8 cellular contexts compared by ENCODE assay signal in the genomic region with DNA sequence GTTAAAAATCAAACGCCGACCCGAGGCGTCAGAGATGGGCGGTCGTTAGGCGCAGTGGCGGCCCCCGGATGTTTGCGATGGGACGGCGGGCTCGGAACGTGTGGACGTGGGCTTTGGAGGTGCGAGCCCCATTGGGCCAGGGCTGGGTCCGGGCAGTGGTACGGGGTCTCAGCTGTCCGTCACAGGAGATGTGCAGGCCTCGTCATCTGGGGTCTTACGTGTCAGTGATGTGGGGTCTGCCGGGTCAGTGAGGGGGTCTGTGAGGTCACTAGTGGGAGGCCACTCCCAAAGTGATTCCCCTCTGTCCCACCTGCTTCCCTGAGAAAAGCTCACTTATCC. TPM values are rescaled to one million over a fixed set of nuclear protein-coding genes. Genes with fewer than 3 reads are reported as not detected.
DNase-seq lines count a peak whose midpoint lies in the region; ATAC-seq, FAIRE-seq and TF ChIP-seq lines count a peak whose summit lies in the region.

No MANE protein-coding gene starts in this region.

- FAIRE-seq in HepG2 (lab: Jason Lieb, UNC) (no peak), bronchial epithelial cell (lab: Jason Lieb, UNC) (no peak)

- no peak overlapping the region for H3K27ac Mint-ChIP-seq in mesothelial cell of epicardium

- H3K36me3 Mint-ChIP-seq in mesothelial cell of epicardium: peaks cover 15% of the 10 kb centered on the region

- no TSS peak for BruUV-seq in HepG2 (replicated peaks; lab: Mats Ljungman, UMichigan)

- H3K4me1 ChIP-seq in liver (ENCODE audit: control insufficient read depth in 4 of 4, insufficient read depth in 4 of 4, low read length in 3 of 4) (no peaks in the 10 kb centered on the region), HepG2 (ENCODE audit: insufficient read depth, low read length) (no peaks in the 10 kb centered on the region), vagina (peaks cover 20% of the 10 kb centered on the region)

- H3K27me3 Mint-ChIP-seq in mesothelial cell of epicardium (ENCODE audit: low read depth): peaks cover 26% of the 10 kb centered on the region

- peak overlapping the region; percentile 54 to 57 for H3K27ac ChIP-seq in liver (ENCODE audit: low read depth in 1 of 2, low read length in 2 of 2)
- H3K27ac ChIP-seq in HepG2 (ENCODE audit: extremely low read length, insufficient read depth, low read length): no peak overlapping the region
- H3K27ac ChIP-seq in vagina: peak overlapping the region; percentile 68

- no peak for ATAC-seq in HepG2

- 3% methylated on average over 22 of the region's 22 CpGs for WGBS in liver
- 79% methylated on average over 20 of the region's 22 CpGs for WGBS in HepG2 (ENCODE audit: low lambda C conversion rate)

- TF ChIP-seq RAD21 in liver (IDR thresholded peaks at IDR 0.05) (no peak), HepG2 (CRISPR knock-in tag; IDR thresholded peaks at IDR 0.05) (no peak)

- intact Hi-C loops in HepG2 (cut with micrococcal nuclease; ENCODE audit: unreplicated experiment) (no loop called here), vagina (cut with DNase I) (loop anchor here (5.0 kb wide), 2 partner anchors 82 to 147 kb away; a partner anchor contains a TSS)

- H3K9me3 ChIP-seq in liver (ENCODE audit: control insufficient read depth in 4 of 4, low read length in 3 of 4) (peaks cover 20 to 64% (median 41%) of the 10 kb centered on the region in 4 donors), HepG2 (ENCODE audit: low read length) (peaks cover 74% of the 10 kb centered on the region), vagina (peaks cover 5% of the 10 kb centered on the region)

- peak overlapping the region; percentile 35 to 63 (median 53) for H3K4me3 ChIP-seq in liver (ENCODE audit: low read depth in 1 of 3, low read length in 3 of 3)
- no peak overlapping the region for H3K4me3 ChIP-seq in HepG2 (replicated peaks in 1 of 3; ENCODE audit: insufficient read depth in 1 of 3, low read depth in 2 of 3, low read length in 3 of 3)
- peak overlapping the region; percentile 66 for H3K4me3 ChIP-seq in bronchial epithelial cell (ENCODE audit: low read depth, low read length)
- H3K4me3 ChIP-seq in vagina: peak overlapping the region; percentile 63 to 78

- H3K4me1 Mint-ChIP-seq in mesothelial cell of epicardium: peaks cover 2% of the 10 kb centered on the region

- peaks cover 42% of the 10 kb centered on the region for H3K9me3 Mint-ChIP-seq in mesothelial cell of epicardium

- in situ Hi-C loops in HepG2 (cut with HindIII; ENCODE audit: extremely low pct_ligation_motif_present, low pct_unique_long_range_greater_than_20kb): no loop called here

- H3K9ac ChIP-seq in liver (ENCODE audit: low read depth in 1 of 2, low read length in 2 of 2): no peak overlapping the region
- H3K9ac ChIP-seq in HepG2 (ENCODE audit: insufficient read depth, low read depth, low read length): no peak overlapping the region

- POLR2A ChIA-PET in HepG2 (lab: Yijun Ruan, JAX): no interaction called here

- H4K20me1 ChIP-seq in HepG2 (ENCODE audit: insufficient read depth, low read length): no peaks in the 10 kb centered on the region

- no peak overlapping the region for H3K4me2 ChIP-seq in HepG2 (ENCODE audit: low read depth, low read length)

- CTCF ChIA-PET in HepG2 (lab: Yijun Ruan, JAX; ENCODE audit: low intra/inter-chr PET ratio, low total read pairs): no interaction called here

- H3K36me3 ChIP-seq in liver (ENCODE audit: control insufficient read depth in 4 of 4, insufficient read depth in 3 of 4, low read depth in 1 of 4, low read length in 3 of 4) (peaks cover 0 to 2% (median 0%) of the 10 kb centered on the region in 4 donors), HepG2 (replicated peaks in 1 of 2; ENCODE audit: control insufficient read depth in 1 of 2, insufficient read depth in 2 of 2, low read length in 2 of 2) (no peaks in the 10 kb centered on the region), bronchial epithelial cell (ENCODE audit: control insufficient read depth, insufficient read depth, low read length) (no peaks in the 10 kb centered on the region), vagina (no peaks in the 10 kb centered on the region)

- no peak overlapping the region for H2AFZ ChIP-seq in HepG2 (ENCODE audit: low read length)

- TF ChIP-seq CTCF in liver (IDR thresholded peaks at IDR 0.05; ENCODE audit: low read depth, low read length, missing input control) (no peak), HepG2 (CRISPR knock-in tag; IDR thresholded peaks at IDR 0.05) (no peak), bronchial epithelial cell (IDR thresholded peaks at IDR 0.05; ENCODE audit: insufficient read depth, low read length, severe bottlenecking) (no peak), mesothelial cell of epicardium (IDR thresholded peaks at IDR 0.05; ENCODE audit: unreplicated experiment) (no peak), vagina (IDR thresholded peaks at IDR 0.05) (no peak)

- H3K27me3 ChIP-seq in liver (ENCODE audit: control insufficient read depth in 4 of 4, insufficient read depth in 4 of 4, low read length in 3 of 4) (peaks cover 0 to 4% (median 0%) of the 10 kb centered on the region in 4 donors), HepG2 (ENCODE audit: control insufficient read depth in 1 of 2, insufficient read depth in 2 of 2, low read length in 2 of 2) (no peaks in the 10 kb centered on the region), bronchial epithelial cell (ENCODE audit: control insufficient read depth, insufficient read depth, low read length) (no peaks in the 10 kb centered on the region), vagina (no peaks in the 10 kb centered on the region)

- peak overlapping the region; percentile 81 for H3K4me3 Mint-ChIP-seq in mesothelial cell of epicardium

- TF ChIP-seq EP300 in HepG2 (IDR thresholded peaks at IDR 0.05; ENCODE audit: low read depth in 2 of 2, low read length in 2 of 2): no peak
- TF ChIP-seq EP300 in HepG2 (CRISPR knock-in tag; IDR thresholded peaks at IDR 0.05; ENCODE audit: borderline replicate concordance): no peak

- no peak for DNase-seq in HepG2 (ENCODE audit: low spot score)
- no peak for DNase-seq in bronchial epithelial cell (ENCODE audit: low read depth)
- no peak for DNase-seq in mesothelial cell of epicardium (ENCODE audit: low spot score in 2 of 2, unreplicated experiment in 2 of 2)
- DNase-seq in vagina (ENCODE audit: extremely low spot score in 2 of 2): no peak
- no peak for DNase-seq in NCI-H526 (lab: John Stamatoyannopoulos, UW)
- no peak for DNase-seq in NCI-H510A (lab: John Stamatoyannopoulos, UW)
- DNase-seq in DMS53 treated with DMSO at 0.1 percent for 48 hours (lab: John Stamatoyannopoulos, UW; ENCODE audit: unreplicated experiment): no peak

- TF ChIP-seq POLR2A in HepG2 (IDR thresholded peaks at IDR 0.05; ENCODE audit: insufficient read depth in 1 of 2, low read depth in 2 of 2, low read length in 2 of 2) (no peak), vagina (IDR thresholded peaks at IDR 0.05) (no peak)

- no peaks in the 10 kb centered on the region for H3K79me2 ChIP-seq in HepG2 (ENCODE audit: insufficient read depth, low read length)

RNA-seq across cellular contexts. Expression of a gene that starts 21.6 kb away (rescaled TPM):
- total RNA-seq in liver (10 to 100 TPM; 21.7 to 23.4 TPM), HepG2 (2016; rRNA removed; fragmentation: Illumina TruSeq; extraction: Trizol) (21.0 and 21.4 TPM in 2 replicates), bronchial epithelial cell (33.4 and 43.4 TPM in 2 replicates), mesothelial cell of epicardium (41.3 to 52.9 TPM (median 47.7 TPM) in 3 replicates), vagina (37.1 TPM)
- polyA plus RNA-seq in liver (1 to 10 TPM; 7.0 to 7.5 TPM), HepG2 (2011; rRNA removed) (21.1 and 21.5 TPM in 2 replicates)
- total RNA-seq in HepG2 (2016; cell fraction: cytosol; rRNA removed; fragmentation: Illumina TruSeq; extraction: Trizol; ENCODE audit: low read depth): 8.1 and 8.3 TPM in 2 replicates
- 14.1 and 22.8 TPM in 2 replicates for total RNA-seq in HepG2 (2016; cell fraction: insoluble cytoplasmic fraction; rRNA removed; fragmentation: Illumina TruSeq; extraction: Trizol)
- 15.0 and 16.2 TPM in 2 replicates for total RNA-seq in HepG2 (2016; cell fraction: membrane; rRNA removed; fragmentation: Illumina TruSeq; extraction: Trizol)
- 18.6 and 23.1 TPM in 2 replicates for total RNA-seq in HepG2 (2016; cell fraction: nucleus; rRNA removed; fragmentation: Illumina TruSeq; extraction: Trizol)
- 14.8 and 16.4 TPM in 2 replicates for polyA plus RNA-seq in HepG2 (2011; cell fraction: cytosol; rRNA removed)
- polyA plus RNA-seq in HepG2 (2011; cell fraction: nucleus; rRNA removed): 42.9 and 51.1 TPM in 2 replicates
- 9.6 and 11.9 TPM in 2 replicates for polyA plus RNA-seq in HepG2 (2012)
- 5.4 and 5.7 TPM in 2 replicates for polyA plus RNA-seq in HepG2 (2016; cell fraction: cytosol; fragmentation: Illumina TruSeq; extraction: Trizol; ENCODE audit: low read depth)
- 13.8 and 18.2 TPM in 2 replicates for polyA plus RNA-seq in HepG2 (2016; cell fraction: insoluble cytoplasmic fraction; fragmentation: Illumina TruSeq; extraction: Trizol; ENCODE audit: low read depth)
- polyA plus RNA-seq in HepG2 (2016; cell fraction: membrane; fragmentation: Illumina TruSeq; extraction: Trizol; ENCODE audit: low read depth): 10.2 and 10.9 TPM in 2 replicates
- polyA plus RNA-seq in HepG2 (2016; cell fraction: nucleus; fragmentation: Illumina TruSeq; extraction: Trizol; ENCODE audit: insufficient read depth, low read depth): 52.9 and 56.1 TPM in 2 replicates
- 0.14 and 58.0 TPM in 2 replicates for polyA minus RNA-seq in HepG2 (2011; rRNA and poly(A)+ RNA removed; ENCODE audit: low replicate concordance)
- 10.1 and 13.7 TPM in 2 replicates for polyA minus RNA-seq in HepG2 (2011; cell fraction: cytosol; rRNA and poly(A)+ RNA removed)
- 30.5 and 38.4 TPM in 2 replicates for polyA minus RNA-seq in HepG2 (2011; cell fraction: nucleus; rRNA and poly(A)+ RNA removed)

RNA-seq across cellular contexts. Expression of a gene that starts 47.1 kb away (rescaled TPM):
- total RNA-seq in liver (1 to 10 TPM; 3.6 to 9.5 TPM), HepG2 (2016; rRNA removed; fragmentation: Illumina TruSeq; extraction: Trizol) (6.8 and 8.8 TPM in 2 replicates), bronchial epithelial cell (6.3 and 9.6 TPM in 2 replicates), mesothelial cell of epicardium (31.3 to 33.5 TPM (median 31.3 TPM) in 3 replicates), vagina (10.1 TPM)
- polyA plus RNA-seq in liver (1 to 10 TPM; 1.2 to 3.5 TPM), HepG2 (2011; rRNA removed) (6.1 and 6.7 TPM in 2 replicates)
- 2.6 and 3.0 TPM in 2 replicates for total RNA-seq in HepG2 (2016; cell fraction: cytosol; rRNA removed; fragmentation: Illumina TruSeq; extraction: Trizol; ENCODE audit: low read depth)
- total RNA-seq in HepG2 (2016; cell fraction: insoluble cytoplasmic fraction; rRNA removed; fragmentation: Illumina TruSeq; extraction: Trizol): 6.9 and 7.4 TPM in 2 replicates
- total RNA-seq in HepG2 (2016; cell fraction: membrane; rRNA removed; fragmentation: Illumina TruSeq; extraction: Trizol): 1.9 and 3.0 TPM in 2 replicates
- 16.0 and 16.5 TPM in 2 replicates for total RNA-seq in HepG2 (2016; cell fraction: nucleus; rRNA removed; fragmentation: Illumina TruSeq; extraction: Trizol)
- polyA plus RNA-seq in HepG2 (2011; cell fraction: cytosol; rRNA removed): 1.1 and 1.6 TPM in 2 replicates
- polyA plus RNA-seq in HepG2 (2011; cell fraction: nucleus; rRNA removed): 13.3 and 15.0 TPM in 2 replicates
- 5.1 and 5.2 TPM in 2 replicates for polyA plus RNA-seq in HepG2 (2012)
- 0.75 and 1.0 TPM in 2 replicates for polyA plus RNA-seq in HepG2 (2016; cell fraction: cytosol; fragmentation: Illumina TruSeq; extraction: Trizol; ENCODE audit: low read depth)
- polyA plus RNA-seq in HepG2 (2016; cell fraction: insoluble cytoplasmic fraction; fragmentation: Illumina TruSeq; extraction: Trizol; ENCODE audit: low read depth): 4.7 and 5.1 TPM in 2 replicates
- 0.47 and 0.76 TPM in 2 replicates for polyA plus RNA-seq in HepG2 (2016; cell fraction: membrane; fragmentation: Illumina TruSeq; extraction: Trizol; ENCODE audit: low read depth)
- polyA plus RNA-seq in HepG2 (2016; cell fraction: nucleus; fragmentation: Illumina TruSeq; extraction: Trizol; ENCODE audit: insufficient read depth, low read depth): 21.1 and 27.9 TPM in 2 replicates
- 3.3 and 5.8 TPM in 2 replicates for polyA minus RNA-seq in HepG2 (2011; rRNA and poly(A)+ RNA removed; ENCODE audit: low replicate concordance)
- polyA minus RNA-seq in HepG2 (2011; cell fraction: cytosol; rRNA and poly(A)+ RNA removed): 1.8 and 2.7 TPM in 2 replicates
- 24.7 and 26.6 TPM in 2 replicates for polyA minus RNA-seq in HepG2 (2011; cell fraction: nucleus; rRNA and poly(A)+ RNA removed)

Comparison
In these comparisons a context has a peak if more than half of its experiments do, and no peak if none do; other contexts are left out.
1. H3K4me3 ChIP-seq: peak in liver (3 of 3), bronchial epithelial cell (single experiment) and vagina (2 of 2); none in HepG2 (0 of 3).